ENCODE assay signal across 11 cellular contexts in the genomic region with DNA sequence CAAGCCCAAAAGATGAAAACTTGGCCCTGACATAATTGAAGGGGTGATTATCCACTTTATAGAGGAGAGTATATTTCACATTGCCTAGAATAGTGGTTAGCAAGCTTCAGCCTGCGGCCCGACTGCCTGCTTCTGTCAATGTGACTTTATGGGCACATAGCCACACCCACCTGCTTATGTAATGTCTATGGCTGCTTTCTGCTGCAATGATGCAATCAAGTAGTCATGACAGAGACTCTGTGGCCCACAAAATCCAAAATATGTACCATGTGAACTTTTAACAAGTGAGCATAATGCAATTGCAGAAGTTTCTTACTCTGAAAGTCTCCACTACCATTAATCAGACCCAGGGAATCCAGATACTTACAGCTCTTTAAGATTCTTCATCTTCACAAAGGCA.
DNase-seq lines count a peak whose midpoint lies in the region; ATAC-seq and TF ChIP-seq lines count a peak whose summit lies in the region.
"Had no signal": no experiment of that assay in that cellular context is flagged by ENCODE, and none has a peak within 500 bp of the region (broad histone marks: within the 10 kb centered on the region; RNA-seq: fewer than 3 reads in every experiment).

No MANE protein-coding gene starts in this region.

- H4K20me1 ChIP-seq in fibroblast of lung (ENCODE audit: control insufficient read depth, extremely low read depth, insufficient read depth, low read length), result no peaks in the 10 kb centered on the region

- H3K27me3 ChIP-seq in fibroblast of lung (ENCODE audit: control insufficient read depth, insufficient read depth, low read length), result no peaks in the 10 kb centered on the region

- H3K9me3 ChIP-seq in fibroblast of lung (ENCODE audit: control insufficient read depth, insufficient read depth, low read depth, low read length), result no peaks in the 10 kb centered on the region

- H3K4me2 ChIP-seq in fibroblast of lung (ENCODE audit: extremely low read depth, insufficient read depth, low read length), result no peak overlapping the region

- H3K4me1 ChIP-seq in fibroblast of lung (ENCODE audit: control insufficient read depth, extremely low read depth, insufficient read depth, low read length), result peaks cover 13% of the 10 kb centered on the region

- no peak overlapping the region for H3K4me3 Mint-ChIP-seq in stimulated activated effector memory CD8-positive, alpha-beta T cell treated with anti-CD3 and anti-CD28 coated beads, Interleukin-12 subunit alpha, Interleukin-12 subunit beta, amount 100 ng/mL, for 72 hours
- H3K4me3 Mint-ChIP-seq in endothelial cell (ENCODE audit: unreplicated experiment), result no peak overlapping the region
- no peak overlapping the region for H3K4me3 Mint-ChIP-seq in activated CD8-positive, alpha-beta memory T cell treated with anti-CD3 and anti-CD28 coated beads, Interleukin-2, amount 10 ng/mL, durations not matched to agents 7 days and 5 days

- CTCF ChIA-PET in activated CD8-positive, alpha-beta memory T cell treated with anti-CD3 and anti-CD28 coated beads, Interleukin-2, amount 10 ng/mL, durations not matched to agents 7 days and 5 days (lab: Charles Lee), result interaction anchor here (1.0 kb wide), 2 partner anchors 10 to 144 kb away, joined by 3 read pairs; no protein-coding TSS in a partner anchor

- TF ChIP-seq CTCF in fibroblast of lung (conservative IDR thresholded peaks at IDR 0.05 in 1 of 2, IDR thresholded peaks at IDR 0.05 in 1 of 2; ENCODE audit: low read depth in 1 of 2, low read length in 2 of 2) (no peak), endothelial cell (IDR thresholded peaks at IDR 0.05; ENCODE audit: unreplicated experiment) (no peak)

- peak overlapping the region; percentile 69 for H3K27ac Mint-ChIP-seq in stimulated activated effector memory CD8-positive, alpha-beta T cell treated with anti-CD3 and anti-CD28 coated beads, Interleukin-12 subunit alpha, Interleukin-12 subunit beta, amount 100 ng/mL, for 72 hours
- H3K27ac Mint-ChIP-seq in endothelial cell (ENCODE audit: unreplicated experiment), result no peak overlapping the region
- no peak overlapping the region for H3K27ac Mint-ChIP-seq in activated CD8-positive, alpha-beta memory T cell treated with anti-CD3 and anti-CD28 coated beads, Interleukin-2, amount 10 ng/mL, durations not matched to agents 7 days and 5 days

- H3K9ac ChIP-seq in fibroblast of lung (ENCODE audit: insufficient read depth, low read length), result no peak overlapping the region

- H3K9me3 Mint-ChIP-seq in stimulated activated effector memory CD8-positive, alpha-beta T cell treated with anti-CD3 and anti-CD28 coated beads, Interleukin-12 subunit alpha, Interleukin-12 subunit beta, amount 100 ng/mL, for 72 hours, result no peaks in the 10 kb centered on the region
- no peaks in the 10 kb centered on the region for H3K9me3 Mint-ChIP-seq in endothelial cell (ENCODE audit: unreplicated experiment)
- no peaks in the 10 kb centered on the region for H3K9me3 Mint-ChIP-seq in activated CD8-positive, alpha-beta memory T cell treated with anti-CD3 and anti-CD28 coated beads, Interleukin-2, amount 10 ng/mL, durations not matched to agents 7 days and 5 days (ENCODE audit: low read depth)

- H3K4me3 ChIP-seq in fibroblast of lung (replicated peaks in 1 of 4; ENCODE audit: control extremely low read depth in 1 of 4, insufficient read depth in 1 of 4, low read depth in 3 of 4, low read length in 4 of 4), result no peak overlapping the region

- DNase-seq in NCI-H2171 treated with DMSO at 0.1 percent for 48 hours (lab: John Stamatoyannopoulos, UW), result peak; percentile 3
- no peak for DNase-seq in NCI-H2171 (lab: John Stamatoyannopoulos, UW)
- DNase-seq in RPMI7951 (ENCODE audit: low read depth), result peak; percentile 44
- DNase-seq in fibroblast of lung (ENCODE audit: low read depth in 2 of 2), result peak; percentile 33 to 64
- DNase-seq in stimulated activated effector memory CD8-positive, alpha-beta T cell treated with anti-CD3 and anti-CD28 coated beads, Interleukin-12 subunit alpha, Interleukin-12 subunit beta, amount 100 ng/mL, for 72 hours (ENCODE audit: low spot score in 2 of 2), result no peak
- DNase-seq in stimulated activated naive CD4-positive, alpha-beta T cell (lab: John Stamatoyannopoulos, UW), result no peak
- DNase-seq in endothelial cell (ENCODE audit: low spot score), result no peak
- no peak for DNase-seq in activated CD8-positive, alpha-beta memory T cell treated with anti-CD3 and anti-CD28 coated beads, Interleukin-2, amount 10 ng/mL, durations not matched to agents 7 days and 5 days
- DNase-seq: effector CD4-positive, alpha-beta T cell; kidney; NCI-H1417 treated with DMSO at 0.1 percent for 48 hours had no signal

- H3K27me3 Mint-ChIP-seq in endothelial cell (ENCODE audit: unreplicated experiment), result peaks cover 15% of the 10 kb centered on the region
- H3K27me3 Mint-ChIP-seq in activated CD8-positive, alpha-beta memory T cell treated with anti-CD3 and anti-CD28 coated beads, Interleukin-2, amount 10 ng/mL, durations not matched to agents 7 days and 5 days, result no peaks in the 10 kb centered on the region

- peaks cover 32% of the 10 kb centered on the region for H3K4me1 Mint-ChIP-seq in stimulated activated effector memory CD8-positive, alpha-beta T cell treated with anti-CD3 and anti-CD28 coated beads, Interleukin-12 subunit alpha, Interleukin-12 subunit beta, amount 100 ng/mL, for 72 hours
- H3K4me1 Mint-ChIP-seq in endothelial cell (ENCODE audit: unreplicated experiment), result peaks cover 17% of the 10 kb centered on the region
- peaks cover 17% of the 10 kb centered on the region for H3K4me1 Mint-ChIP-seq in activated CD8-positive, alpha-beta memory T cell treated with anti-CD3 and anti-CD28 coated beads, Interleukin-2, amount 10 ng/mL, durations not matched to agents 7 days and 5 days

- H3K27ac ChIP-seq in fibroblast of lung (ENCODE audit: insufficient read depth, low read length), result no peak overlapping the region

- H3K36me3 Mint-ChIP-seq in stimulated activated effector memory CD8-positive, alpha-beta T cell treated with anti-CD3 and anti-CD28 coated beads, Interleukin-12 subunit alpha, Interleukin-12 subunit beta, amount 100 ng/mL, for 72 hours, result peaks cover 64% of the 10 kb centered on the region
- H3K36me3 Mint-ChIP-seq in endothelial cell (ENCODE audit: low read depth, unreplicated experiment), result peaks cover 24% of the 10 kb centered on the region
- peaks cover 17% of the 10 kb centered on the region for H3K36me3 Mint-ChIP-seq in activated CD8-positive, alpha-beta memory T cell treated with anti-CD3 and anti-CD28 coated beads, Interleukin-2, amount 10 ng/mL, durations not matched to agents 7 days and 5 days

- H3K79me2 ChIP-seq in fibroblast of lung (ENCODE audit: control insufficient read depth, insufficient read depth, low read length), result no peaks in the 10 kb centered on the region

- no peak overlapping the region for H2AFZ ChIP-seq in fibroblast of lung (ENCODE audit: low read length)

- no peak for ATAC-seq in stimulated activated effector memory CD8-positive, alpha-beta T cell treated with anti-CD3 and anti-CD28 coated beads, Interleukin-12 subunit alpha, Interleukin-12 subunit beta, amount 100 ng/mL, for 72 hours
- no peak for ATAC-seq in activated CD8-positive, alpha-beta memory T cell treated with anti-CD3 and anti-CD28 coated beads, Interleukin-2, amount 10 ng/mL, durations not matched to agents 7 days and 5 days

- peaks cover 12% of the 10 kb centered on the region for H3K36me3 ChIP-seq in fibroblast of lung (ENCODE audit: control insufficient read depth, insufficient read depth, low read length)

Comparison
In these comparisons a context has a peak if more than half of its experiments do, and no peak if none do; other contexts are left out.
1. DNase-seq: peak in NCI-H2171 treated with DMSO at 0.1 percent for 48 hours (single experiment), RPMI7951 (single experiment) and fibroblast of lung (2 of 2); none in NCI-H2171 (single experiment), stimulated activated effector memory CD8-positive, alpha-beta T cell treated with anti-CD3 and anti-CD28 coated beads, Interleukin-12 subunit alpha, Interleukin-12 subunit beta, amount 100 ng/mL, for 72 hours (0 of 2), stimulated activated naive CD4-positive, alpha-beta T cell (0 of 6), endothelial cell (single experiment) and activated CD8-positive, alpha-beta memory T cell treated with anti-CD3 and anti-CD28 coated beads, Interleukin-2, amount 10 ng/mL, durations not matched to agents 7 days and 5 days (single experiment).